8 cellular contexts compared by ENCODE assay signal in the genomic region with DNA sequence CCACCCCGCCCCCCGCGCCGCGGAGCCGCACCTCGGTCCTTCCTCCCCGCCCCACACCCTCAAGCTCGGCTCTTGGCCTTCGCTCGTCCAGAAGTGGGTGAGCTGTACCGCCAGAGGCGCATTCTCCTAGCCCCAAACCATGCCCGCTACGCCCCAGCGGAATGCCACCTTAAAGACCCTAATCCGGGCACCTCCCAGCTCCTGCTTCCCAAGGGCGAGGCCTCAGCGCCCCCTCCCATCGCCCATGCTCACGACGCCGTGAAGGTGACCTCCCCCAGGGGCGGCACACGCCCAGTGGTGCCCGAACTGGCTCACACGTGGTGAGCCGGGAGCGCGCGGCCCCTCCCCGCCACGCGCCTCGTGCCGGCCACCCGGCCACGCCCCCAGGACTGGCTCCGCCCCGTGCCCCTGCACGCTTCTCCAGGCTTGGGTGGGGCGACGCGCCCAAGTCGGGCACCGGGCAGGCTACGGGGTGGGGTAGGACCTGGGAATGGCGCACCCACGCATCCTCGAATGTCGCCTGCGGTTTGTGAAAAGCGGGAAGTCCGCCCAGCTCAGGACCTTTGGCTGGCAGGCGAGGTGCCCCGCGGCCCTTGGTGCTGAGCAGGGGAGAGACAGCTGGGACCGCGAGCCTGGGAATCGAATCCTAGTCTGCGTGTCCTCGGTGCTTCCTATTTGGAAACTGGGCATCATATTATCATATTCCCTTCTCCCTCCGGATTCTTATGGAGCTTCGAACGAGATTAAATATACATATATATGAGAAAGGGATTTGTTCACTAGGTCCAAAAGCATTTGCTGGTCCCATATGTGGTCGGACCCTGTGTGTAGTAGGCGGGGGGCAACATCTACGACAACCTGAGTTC. TPM values are rescaled to one million over a fixed set of nuclear protein-coding genes. Genes with fewer than 3 reads are reported as not detected.
DNase-seq lines count a peak whose midpoint lies in the region; ATAC-seq and TF ChIP-seq lines count a peak whose summit lies in the region.

No MANE protein-coding gene starts in this region.

- ATAC-seq in HG02798 (IDR thresholded peaks at IDR 0.05; ENCODE audit: poor library complexity, unreplicated experiment), result peak; percentile 66
- ATAC-seq in T-cell (replicated peaks in 1 of 4), result peak; percentile 58 to 62 (median 61)
- peak; percentile 88 to 94 (median 90) for ATAC-seq in psoas muscle

- intact Hi-C loops in psoas muscle (cut with DNase I), result loop anchor here in 1 of 2 donors (1.0 kb wide), 1 partner anchor 27 kb away; a partner anchor contains a TSS

- H3K9me3 ChIP-seq in right atrium auricular region (no peaks in the 10 kb centered on the region), psoas muscle (no peaks in the 10 kb centered on the region)

- H3K4me1 ChIP-seq in right atrium auricular region (peaks cover 0 to 32% of the 10 kb centered on the region in 2 donors), psoas muscle (peaks cover 5% of the 10 kb centered on the region), urinary bladder (ENCODE audit: insufficient read depth) (no peaks in the 10 kb centered on the region)

- TF ChIP-seq CTCF in GM13976 (IDR thresholded peaks at IDR 0.05; ENCODE audit: borderline replicate concordance, control extremely low read depth, extremely low read depth, insufficient read depth, missing control alignments) (peak; percentile 23), right atrium auricular region (IDR thresholded peaks at IDR 0.05) (peak in 1 of 2 donors; percentile 28), psoas muscle (IDR thresholded peaks at IDR 0.05) (peak; percentile 27)

- in situ Hi-C loops in GM13976 (cut with MboI; ENCODE audit: low sequenced_read_pairs, unreplicated experiment), result no loop called here

- H3K36me3 ChIP-seq in right atrium auricular region (no peaks in the 10 kb centered on the region), psoas muscle (ENCODE audit: insufficient read depth in 1 of 2, low read depth in 1 of 2) (peaks cover 0 to 9% of the 10 kb centered on the region in 2 donors), urinary bladder (ENCODE audit: insufficient read depth) (no peaks in the 10 kb centered on the region)

- peak overlapping the region; percentile 81 to 90 for H3K27ac Mint-ChIP-seq in T-cell

- CTCF ChIA-PET in T-cell (lab: Charles Lee), result interaction anchor here in 1 of 2 donors (0.6 to 2.5 kb wide), 7 partner anchors 10 to 505 kb away, joined by 3 to 11 read pairs (median 3); no protein-coding TSS in a partner anchor

- H3K4me3 Mint-ChIP-seq in T-cell, result peak overlapping the region; percentile 84 to 90 (median 87)

- H3K27ac ChIP-seq in right atrium auricular region (peak overlapping the region; percentile 91 to 95), psoas muscle (peak overlapping the region; percentile 79), urinary bladder (ENCODE audit: low read depth) (peak overlapping the region; percentile 75)

- no peaks in the 10 kb centered on the region for H3K9me3 Mint-ChIP-seq in T-cell

- H3K4me1 Mint-ChIP-seq in T-cell, result peaks cover 22 to 25% (median 24%) of the 10 kb centered on the region in 3 donors

- POLR2A ChIA-PET in T-cell (lab: Charles Lee), result interaction anchor here (0.7 to 0.8 kb wide), 2 partner anchors 14 to 26 kb away, joined by 4 to 5 read pairs; no protein-coding TSS in a partner anchor

- H3K36me3 Mint-ChIP-seq in T-cell, result peaks cover 3% of the 10 kb centered on the region

- no peaks in the 10 kb centered on the region for H3K27me3 Mint-ChIP-seq in T-cell

- DNase-seq in GM13976 (ENCODE audit: low spot score) (peak; percentile 90), NCI-H1436 (lab: John Stamatoyannopoulos, UW) (peak; percentile 82), T-cell (peak; percentile 61 to 91 (median 81)), amniotic stem cell (lab: John Stamatoyannopoulos, UW) (peak; percentile 43), right atrium auricular region (ENCODE audit: low spot score) (peak; percentile 86), psoas muscle (peak; percentile 93 to 94)

- H3K27me3 ChIP-seq in right atrium auricular region (no peaks in the 10 kb centered on the region), psoas muscle (ENCODE audit: insufficient read depth in 3 of 3, low read length in 2 of 3) (no peaks in the 10 kb centered on the region)

- peak overlapping the region; percentile 51 to 73 for H3K4me3 ChIP-seq in right atrium auricular region
- peak overlapping the region; percentile 70 for H3K4me3 ChIP-seq in psoas muscle
- H3K4me3 ChIP-seq in urinary bladder (ENCODE audit: low read depth, low read length), result peak overlapping the region; percentile 79

- 0 to 1% (median 0%) methylated on average over 63 to 68 of the region's 68 CpGs for WGBS in psoas muscle, 3 donors
- under 1% methylated on average over 67 of the region's 68 CpGs for WGBS in urinary bladder

RNA-seq across cellular contexts. Expression of a gene that starts 0.9 kb away (rescaled TPM):
- total RNA-seq in T-cell, result 10 to 100 TPM in 4 of 5 donors, 1 to 10 TPM in 1; 7.3 to 14.9 (median 11.4) TPM
- total RNA-seq in right atrium auricular region, result 1 to 10 TPM; 5.3 TPM
- total RNA-seq in psoas muscle, result 1 to 10 TPM; 1.2 to 5.7 (median 5.2) TPM
- 1 to 10 TPM; 1.9 to 3.6 (median 2.3) TPM for polyA plus RNA-seq in psoas muscle
- 3.4 TPM for total RNA-seq in urinary bladder
- 11.1 TPM for polyA plus RNA-seq in urinary bladder

RNA-seq across cellular contexts. Expression of a gene that starts 22.5 kb away (rescaled TPM):
- total RNA-seq in T-cell, result 1 to 10 TPM in 4 of 5 donors, under 1 TPM in 1; 0.70 to 1.8 (median 1.3) TPM
- 10 to 100 TPM; 30.6 to 30.7 TPM for total RNA-seq in right atrium auricular region
- 1 to 10 TPM; 3.0 to 5.0 (median 3.9) TPM for total RNA-seq in psoas muscle
- 1 to 10 TPM; 1.6 to 3.4 (median 3.1) TPM for polyA plus RNA-seq in psoas muscle
- total RNA-seq in urinary bladder, result 10.8 TPM
- polyA plus RNA-seq in urinary bladder, result 47.5 TPM

RNA-seq across cellular contexts. Expression of a gene that starts 27.0 kb away (rescaled TPM):
- total RNA-seq in T-cell (10 to 100 TPM; 16.7 to 30.2 (median 27.3) TPM), right atrium auricular region (10 to 100 TPM; 10.2 to 14.4 TPM), psoas muscle (10 to 100 TPM in 1 of 4 donors, 1 to 10 TPM in 3; 9.3 to 10.2 (median 9.5) TPM), urinary bladder (18.0 TPM)
- polyA plus RNA-seq in psoas muscle (1 to 10 TPM; 6.8 to 8.4 (median 7.9) TPM), urinary bladder (14.2 TPM)

RNA-seq across cellular contexts. Expression of a gene that starts 33.9 kb away (rescaled TPM):
- total RNA-seq in T-cell, result 1 to 10 TPM; 2.5 to 3.2 (median 2.8) TPM
- total RNA-seq in right atrium auricular region, result 1 to 10 TPM; 2.4 to 3.4 TPM
- 1 to 10 TPM; 1.0 to 2.1 (median 1.5) TPM for total RNA-seq in psoas muscle
- polyA plus RNA-seq in psoas muscle, result 1 to 10 TPM; 1.3 to 2.1 (median 1.9) TPM
- 5.0 TPM for total RNA-seq in urinary bladder
- polyA plus RNA-seq in urinary bladder, result 6.4 TPM

RNA-seq across cellular contexts. Expression of a gene that starts 56.1 kb away (rescaled TPM):
- total RNA-seq in T-cell, result 10 to 100 TPM in 3 of 5 donors, 1 to 10 TPM in 2; 3.2 to 19.2 (median 16.0) TPM
- total RNA-seq in right atrium auricular region, result 1 to 10 TPM in 1 of 2 donors, under 1 TPM in 1; 0.33 to 4.2 TPM
- total RNA-seq in psoas muscle, result 1 to 10 TPM in 3 of 4 donors, under 1 TPM in 1; 0.78 to 7.7 (median 2.5) TPM
- 10 to 100 TPM in 1 of 3 donors, 1 to 10 TPM in 1, under 1 TPM in 1; 0.74 to 16.3 (median 2.1) TPM for polyA plus RNA-seq in psoas muscle
- total RNA-seq in urinary bladder, result 3.9 TPM
- 6.3 TPM for polyA plus RNA-seq in urinary bladder

Comparison
In these comparisons a context has a peak if more than half of its experiments do, and no peak if none do; other contexts are left out.
1. Peak in every context shown above with its lines: DNase-seq, ATAC-seq, H3K4me3 ChIP-seq and H3K27ac ChIP-seq.
2. DNase-seq: peak in every context shown above with its lines; median percentile 94 in psoas muscle; 90 in GM13976; 86 in right atrium auricular region; 82 in NCI-H1436; 81 in T-cell; 43 in amniotic stem cell.